26 cellular contexts compared by ENCODE assay signal in the genomic region with DNA sequence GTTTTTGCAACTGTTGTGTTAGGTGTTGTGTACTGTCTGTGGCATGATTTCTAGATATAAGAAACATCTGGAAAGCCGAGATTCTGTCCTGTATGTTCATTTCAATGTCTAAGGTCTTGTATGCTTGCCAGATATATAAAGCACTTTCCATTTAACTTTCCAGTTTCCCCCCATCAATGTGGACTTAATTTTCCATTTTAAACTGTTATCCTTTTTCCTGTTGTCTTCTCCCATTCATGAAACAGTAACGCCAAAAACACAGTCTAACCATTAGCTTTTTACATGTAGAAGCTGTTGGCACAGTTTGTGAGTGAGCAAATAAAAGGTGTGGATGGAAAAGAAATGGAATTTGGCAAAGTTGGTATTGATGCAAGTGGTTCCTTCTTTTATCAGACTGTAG.
"Had no signal": no experiment of that assay in that cellular context is flagged by ENCODE, and none has a peak within 500 bp of the region (broad histone marks: within the 10 kb centered on the region; RNA-seq: fewer than 3 reads in every experiment).

No MANE protein-coding gene starts in this region.

- H3K27me3 Mint-ChIP-seq: naive B cell; natural killer cell treated with Interleukin-12 subunit alpha and Interleukin-12 subunit beta and Interleukin-15 and Interleukin-18, amount 100 ng/mL, for 72 hours; progenitor cell of endocrine pancreas; stimulated activated naive B cell treated with anti-CD40 and anti-IgM and Interleukin-4, amounts not matched to agents 10 μg/mL and 1 μg/mL and 100 μg/mL, for 72 hours had no signal

- H3K4me3 Mint-ChIP-seq: immature natural killer cell; mesothelial cell of epicardium; naive B cell; natural killer cell treated with Interleukin-12 subunit alpha and Interleukin-12 subunit beta and Interleukin-15 and Interleukin-18, amount 100 ng/mL, for 72 hours; stimulated activated naive B cell treated with anti-CD40 and anti-IgM and Interleukin-4, amounts not matched to agents 10 μg/mL and 1 μg/mL and 100 μg/mL, for 72 hours had no signal

- H3K27ac Mint-ChIP-seq: immature natural killer cell; mesothelial cell of epicardium; natural killer cell treated with Interleukin-12 subunit alpha and Interleukin-12 subunit beta and Interleukin-15 and Interleukin-18, amount 100 ng/mL, for 72 hours; progenitor cell of endocrine pancreas; stimulated activated naive B cell treated with anti-CD40 and anti-IgM and Interleukin-4, amounts not matched to agents 10 μg/mL and 1 μg/mL and 100 μg/mL, for 72 hours had no signal

- H3K4me3 ChIP-seq: left lung, lower lobe of right lung, ovary, right atrium auricular region, right lobe of liver, smooth muscle cell, stomach, suprapubic skin, thoracic aorta, tibial artery, upper lobe of right lung had no signal

- DNase-seq: hypothalamus; immature natural killer cell; kidney; left colon; left lung; lower lobe of right lung; mammary epithelial cell; mesendoderm; naive B cell; ovary; right lobe of liver; stimulated activated CD4-positive, alpha-beta T cell treated with anti-CD3 and anti-CD28 coated beads, Interleukin-2, amount 100 ng/mL, for 24 hours; stimulated activated CD4-positive, alpha-beta T cell treated with anti-CD3 and anti-CD28 coated beads, Interleukin-4, amount 100 ng/mL, for 1 hour; stimulated activated naive B cell treated with anti-CD40 and anti-IgM and Interleukin-4, amounts not matched to agents 10 μg/mL and 1 μg/mL and 100 μg/mL, for 72 hours; stimulated activated naive CD8-positive, alpha-beta T cell treated with anti-CD3 and anti-CD28 coated beads, Interleukin-15, Interleukin-2, amounts not matched to agents 100 U/mL and 50 U/mL, for 24 hours; stomach; tibial artery; trophoblast cell; upper lobe of right lung had no signal

- H3K4me1 Mint-ChIP-seq: immature natural killer cell had no signal

- H3K9me3 Mint-ChIP-seq: immature natural killer cell; mesothelial cell of epicardium; natural killer cell treated with Interleukin-12 subunit alpha and Interleukin-12 subunit beta and Interleukin-15 and Interleukin-18, amount 100 ng/mL, for 72 hours; stimulated activated naive B cell treated with anti-CD40 and anti-IgM and Interleukin-4, amounts not matched to agents 10 μg/mL and 1 μg/mL and 100 μg/mL, for 72 hours had no signal
